Comparison of ENCODE assay signal across 8 cellular contexts in the genomic region with DNA sequence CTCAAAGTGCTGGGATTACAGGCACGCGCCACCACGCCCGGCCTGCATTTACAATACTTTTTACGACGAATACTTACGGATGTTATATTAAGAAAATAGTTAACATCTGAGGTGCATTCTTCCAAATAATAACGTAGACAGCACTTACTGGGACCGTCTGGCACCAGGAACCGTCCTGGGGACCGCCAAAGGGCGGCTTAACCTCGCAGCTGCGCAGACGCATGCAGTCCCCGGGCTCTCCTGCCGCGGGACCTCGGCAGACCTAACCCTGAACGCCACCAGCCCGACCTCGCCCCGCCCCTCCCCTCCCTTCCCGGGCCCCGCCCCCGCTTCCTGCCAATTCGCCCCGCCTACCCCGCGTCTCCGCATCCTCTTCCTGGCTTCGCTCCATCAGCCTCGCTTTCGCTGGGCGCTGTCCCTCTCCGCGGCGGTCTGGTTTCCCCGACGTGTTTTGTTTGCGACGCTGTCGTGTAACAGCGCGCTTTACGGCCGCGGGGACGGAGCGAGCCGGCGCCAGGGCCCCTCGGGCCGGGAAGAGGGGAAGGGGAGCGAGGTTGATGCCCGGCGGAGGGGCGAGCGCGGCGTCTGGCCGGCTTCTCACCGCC. TPM values are rescaled to one million over a fixed set of nuclear protein-coding genes. Genes with fewer than 3 reads are reported as not detected.
DNase-seq lines count a peak whose midpoint lies in the region; ATAC-seq and TF ChIP-seq lines count a peak whose summit lies in the region.

A gene (plus strand): TSS at position 479 of the 605 bp plus-strand sequence. CDS start 79 bp downstream, at position 558.

- POLR2A ChIA-PET in activated CD4-positive, alpha-beta T cell treated with anti-CD3 and anti-CD28 coated beads, Interleukin-2, amount 10 ng/mL, durations not matched to agents 7 days and 5 days (lab: Charles Lee) = no interaction called here

- H3K27ac ChIP-seq in BLaER1 (peak within 1 kb of the TSS; percentile 98), left lung (peak within 1 kb of the TSS; percentile 95 to 97)

- intact Hi-C loops in left lung (cut with DNase I) = no loop called here

- H4K20me1 ChIP-seq in BLaER1 = peaks cover 44% of the 10 kb centered on the region

- no peaks in the 10 kb centered on the region for H3K27me3 ChIP-seq in BLaER1
- H3K27me3 ChIP-seq in left lung = no peaks in the 10 kb centered on the region

- H3K36me3 ChIP-seq in BLaER1 = peaks cover 17% of the 10 kb centered on the region
- peaks cover 0 to 19% of the 10 kb centered on the region in 2 donors for H3K36me3 ChIP-seq in left lung

- H3K4me1 ChIP-seq in BLaER1 (peaks cover 37% of the 10 kb centered on the region), left lung (peaks cover 14 to 47% of the 10 kb centered on the region in 2 donors)

- ATAC-seq in GM19328 (IDR thresholded peaks at IDR 0.05; ENCODE audit: unreplicated experiment) (peak; percentile 81), HG03520 (IDR thresholded peaks at IDR 0.05; ENCODE audit: unreplicated experiment) (peak; percentile 79), left lung (peak; percentile 94)

- H3K4me3 ChIP-seq in BLaER1 (peak within 1 kb of the TSS; percentile 100), left lung (peak within 1 kb of the TSS; percentile 87 to 94)

- peaks cover 49% of the 10 kb centered on the region for H3K4me1 Mint-ChIP-seq in activated CD4-positive, alpha-beta T cell treated with anti-CD3 and anti-CD28 coated beads, Interleukin-2, amount 10 ng/mL, durations not matched to agents 7 days and 5 days

- H3K36me3 Mint-ChIP-seq in activated CD4-positive, alpha-beta T cell treated with anti-CD3 and anti-CD28 coated beads, Interleukin-2, amount 10 ng/mL, durations not matched to agents 7 days and 5 days (ENCODE audit: low read depth) = peaks cover 31% of the 10 kb centered on the region

- CTCF ChIA-PET in activated CD4-positive, alpha-beta T cell treated with anti-CD3 and anti-CD28 coated beads, Interleukin-2, amount 10 ng/mL, durations not matched to agents 7 days and 5 days (lab: Charles Lee) = interaction anchor here (0.5 to 2.3 kb wide), 7 partner anchors 11 to 136 kb away, joined by 3 to 8 read pairs (median 5); no protein-coding TSS in a partner anchor

- no peak for TF ChIP-seq CTCF in left lung (IDR thresholded peaks at IDR 0.05)

- DNase-seq in NCI-H69 (lab: John Stamatoyannopoulos, UW) (peak; percentile 97), dedifferentiated amniotic fluid mesenchymal stem cell (ENCODE audit: extremely low spot score) (peak; percentile 98), left lung (peak; percentile 99)
- peak; percentile 99 for DNase-seq in activated CD4-positive, alpha-beta T cell treated with anti-CD3 and anti-CD28 coated beads, Interleukin-2, amount 10 ng/mL, durations not matched to agents 7 days and 5 days
- peak; percentile 99 for DNase-seq in stimulated activated CD4-positive, alpha-beta T cell treated with anti-CD3 and anti-CD28 coated beads, Interleukin-2, amount 100 ng/mL, for 48 hours

- H3K27me3 Mint-ChIP-seq in activated CD4-positive, alpha-beta T cell treated with anti-CD3 and anti-CD28 coated beads, Interleukin-2, amount 10 ng/mL, durations not matched to agents 7 days and 5 days = no peaks in the 10 kb centered on the region

- H3K9me3 Mint-ChIP-seq in activated CD4-positive, alpha-beta T cell treated with anti-CD3 and anti-CD28 coated beads, Interleukin-2, amount 10 ng/mL, durations not matched to agents 7 days and 5 days = no peaks in the 10 kb centered on the region

- peak within 1 kb of the TSS; percentile 96 for H3K27ac Mint-ChIP-seq in activated CD4-positive, alpha-beta T cell treated with anti-CD3 and anti-CD28 coated beads, Interleukin-2, amount 10 ng/mL, durations not matched to agents 7 days and 5 days

- H3K4me2 ChIP-seq in BLaER1 = peak within 1 kb of the TSS; percentile 87

- peak within 1 kb of the TSS; percentile 99 for H3K9ac ChIP-seq in BLaER1

- H3K9me3 ChIP-seq in BLaER1 (no peaks in the 10 kb centered on the region), left lung (no peaks in the 10 kb centered on the region)

- H3K4me3 Mint-ChIP-seq in activated CD4-positive, alpha-beta T cell treated with anti-CD3 and anti-CD28 coated beads, Interleukin-2, amount 10 ng/mL, durations not matched to agents 7 days and 5 days = peak within 1 kb of the TSS; percentile 92

RNA-seq across cellular contexts. Expression of the gene that starts here (rescaled TPM):
- 10 to 100 TPM; 65.1 to 80.7 TPM for total RNA-seq in activated CD4-positive, alpha-beta T cell treated with anti-CD3 and anti-CD28 coated beads, Interleukin-2, amount 10 ng/mL, durations not matched to agents 7 days and 5 days
- total RNA-seq in left lung = 10 to 100 TPM; 32.6 to 35.7 TPM

Comparison
In these comparisons a context has a peak if more than half of its experiments do, and no peak if none do; other contexts are left out.
1. Peak in every context shown above with its lines: DNase-seq, ATAC-seq, H3K4me3 ChIP-seq and H3K27ac ChIP-seq.